11 cellular contexts compared by ENCODE assay signal in genomic region chr2:192202373-192202772, GRCh38. TPM values are rescaled to one million over a fixed set of nuclear protein-coding genes. Genes with fewer than 3 reads are reported as not detected.
"Had no signal": no experiment of that assay in that cellular context is flagged by ENCODE, and none has a peak within 500 bp of the region (broad histone marks: within the 10 kb centered on the region; RNA-seq: fewer than 3 reads in every experiment).

No MANE protein-coding gene starts in this region.

- H3K36me3 ChIP-seq: HAP-1 had no signal

- H3K9ac ChIP-seq: GM23248 had no signal

- H3K4me3 ChIP-seq: GM23248, GM23338, HAP-1 had no signal

- ATAC-seq: GM23338, HCT116 had no signal

- FAIRE-seq: H1, H54 had no signal

- H3K9me3 ChIP-seq: HAP-1 had no signal

- H2AFZ ChIP-seq: GM23248, GM23338 had no signal

- H3K4me1 ChIP-seq: HAP-1 had no signal

- H3K4me2 ChIP-seq: GM23338 had no signal

- DNase-seq: GM23248, GOT3, H7, H9, HCEC 1CT, HFFc6 had no signal

- H3K27ac ChIP-seq: GM23248 had no signal

RNA-seq across cellular contexts. Expression of gene TMEFF2, which starts 7.6 kb away (rescaled TPM):
- total RNA-seq: GM23248 had no signal
